ENCODE assay signal across 36 cellular contexts in genomic region chr19:45879971-45880370, GRCh38. TPM values are rescaled to one million over a fixed set of nuclear protein-coding genes. Genes with fewer than 3 reads are reported as not detected.
"Had no signal": no experiment of that assay in that cellular context is flagged by ENCODE, and none has a peak within 500 bp of the region (broad histone marks: within the 10 kb centered on the region; RNA-seq: fewer than 3 reads in every experiment).

No MANE protein-coding gene starts in this region.

- H3K9me3 Mint-ChIP-seq: activated naive CD4-positive, alpha-beta T cell treated with anti-CD3 and anti-CD28 coated beads, Interleukin-2, amount 50 U/mL, for 72 hours; activated T-helper 17 cell treated with anti-CD3 and anti-CD28 coated beads, Interleukin-2, amount 50 U/mL, for 72 hours; mesothelial cell of epicardium; nephron progenitor cell; stimulated activated naive CD8-positive, alpha-beta T cell treated with anti-CD3 and anti-CD28 coated beads, Interleukin-15, Interleukin-2, amounts not matched to agents 100 ng/mL and 50 ng/mL, for 24 hours had no signal

- H3K27ac ChIP-seq: gastroesophageal sphincter, skin epidermis, upper lobe of left lung, vagina, WERI-Rb-1 had no signal

- H3K36me3 ChIP-seq: vagina had no signal

- ATAC-seq: activated CD4-positive, CD25-positive, alpha-beta regulatory T cell treated with anti-CD3 and anti-CD28 coated beads, Interleukin-2, amount 50 U/mL, for 24 hours; activated naive CD4-positive, alpha-beta T cell treated with anti-CD3 and anti-CD28 coated beads, Interleukin-2, amount 50 U/mL, for 72 hours; activated T-helper 17 cell treated with anti-CD3 and anti-CD28 coated beads, Interleukin-2, amount 50 U/mL, for 72 hours; gastroesophageal sphincter; left cardiac atrium; left ventricle myocardium superior; sciatic nerve; T-helper 17 cell had no signal

- H3K27me3 ChIP-seq: vagina had no signal

- H3K4me3 Mint-ChIP-seq: activated T-helper 17 cell treated with anti-CD3 and anti-CD28 coated beads, Interleukin-2, amount 50 U/mL, for 72 hours; mesothelial cell of epicardium; nephron progenitor cell; stimulated activated naive CD8-positive, alpha-beta T cell treated with anti-CD3 and anti-CD28 coated beads, Interleukin-15, Interleukin-2, amounts not matched to agents 100 ng/mL and 50 ng/mL, for 24 hours; T-helper 17 cell had no signal

- H3K4me3 ChIP-seq: gastroesophageal sphincter, skin epidermis, upper lobe of left lung, vagina had no signal

- H3K9me3 ChIP-seq: gastroesophageal sphincter, upper lobe of left lung, vagina had no signal

- DNase-seq: activated CD4-positive, alpha-beta T cell treated with anti-CD3 and anti-CD28 coated beads for 48 hours; activated CD4-positive, alpha-beta T cell treated with anti-CD3 and anti-CD28 coated beads, Interleukin-2, amount 50 U/mL, for 48 hours; activated CD8-positive, alpha-beta memory T cell treated with anti-CD3 and anti-CD28 coated beads for 24 hours; activated gamma-delta T cell treated with Interleukin-2 at 50 U/mL for 16 hours; anterior cingulate cortex; effector CD8-positive, alpha-beta T cell; erythroblast; hippocampal formation; left cardiac atrium; left ventricle myocardium superior; naive B cell; nephron progenitor cell; occipital lobe; stimulated activated CD4-positive, alpha-beta T cell treated with anti-CD3 and anti-CD28 coated beads, Interleukin-12 subunit alpha, Interleukin-12 subunit beta, amount 100 ng/mL, for 4 hours; stimulated activated CD4-positive, alpha-beta T cell treated with anti-CD3 and anti-CD28 coated beads, Interleukin-4, amount 100 ng/mL, for 1 hour; substantia nigra; T-helper 17 cell; T1000; upper lobe of left lung; WERI-Rb-1 had no signal

- H3K27ac Mint-ChIP-seq: activated naive CD4-positive, alpha-beta T cell treated with anti-CD3 and anti-CD28 coated beads, Interleukin-2, amount 50 U/mL, for 72 hours; activated T-helper 17 cell treated with anti-CD3 and anti-CD28 coated beads, Interleukin-2, amount 50 U/mL, for 72 hours; mesothelial cell of epicardium; nephron progenitor cell; stimulated activated naive CD8-positive, alpha-beta T cell treated with anti-CD3 and anti-CD28 coated beads, Interleukin-15, Interleukin-2, amounts not matched to agents 100 ng/mL and 50 ng/mL, for 24 hours; T-helper 17 cell had no signal

- H3K36me3 Mint-ChIP-seq: activated naive CD4-positive, alpha-beta T cell treated with anti-CD3 and anti-CD28 coated beads, Interleukin-2, amount 50 U/mL, for 72 hours had no signal

- FAIRE-seq: colon, keratinocyte had no signal

RNA-seq across cellular contexts. Expression of gene FOXA3, which starts 15.8 kb away (rescaled TPM):
- total RNA-seq: dermis microvascular lymphatic vessel endothelial cell, fibroblast of lung, fibroblast of villous mesenchyme, left cardiac atrium, left ventricle myocardium superior, mesothelial cell of epicardium, occipital lobe, posterior vena cava, sciatic nerve, T-helper 17 cell, vagina had no signal
- polyA plus RNA-seq: fibroblast of lung, keratinocyte had no signal

RNA-seq across cellular contexts. Expression of gene NANOS2, which starts 34.6 kb away (rescaled TPM):
- total RNA-seq: activated naive CD4-positive, alpha-beta T cell treated with anti-CD3 and anti-CD28 coated beads, Interleukin-2, amount 50 U/mL, for 72 hours; activated T-helper 17 cell treated with anti-CD3 and anti-CD28 coated beads, Interleukin-2, amount 50 U/mL, for 72 hours; dermis microvascular lymphatic vessel endothelial cell; fibroblast of lung; fibroblast of villous mesenchyme; gastroesophageal sphincter; left cardiac atrium; left ventricle myocardium superior; mesothelial cell of epicardium; occipital lobe; posterior vena cava; renal cortical epithelial cell; sciatic nerve; T-helper 17 cell; upper lobe of left lung; vagina had no signal
- polyA plus RNA-seq: fibroblast of lung, keratinocyte had no signal
